Comparison of ENCODE assay signal across 5 cellular contexts in the genomic region with DNA sequence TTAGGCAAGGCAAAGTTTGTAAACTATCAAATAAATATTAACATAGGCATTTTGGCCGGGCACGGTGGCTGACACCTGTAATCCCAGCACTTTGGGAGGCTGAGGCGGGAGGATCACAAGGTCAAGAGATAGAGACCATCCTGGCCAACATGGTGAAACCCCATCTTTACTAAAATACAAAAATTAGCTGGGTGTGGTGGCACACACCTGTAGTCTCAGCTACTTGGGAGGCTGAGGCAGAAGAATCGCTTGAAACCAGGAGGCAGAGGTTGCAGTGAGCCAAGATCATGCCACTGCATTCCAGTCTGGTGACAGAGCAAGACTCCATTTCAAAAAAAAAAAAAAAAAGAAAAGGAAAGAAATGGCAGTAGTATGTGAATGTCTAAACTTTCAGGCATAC. TPM values are rescaled to one million over a fixed set of nuclear protein-coding genes. Genes with fewer than 3 reads are reported as not detected.
DNase-seq lines count a peak whose midpoint lies in the region; ATAC-seq, FAIRE-seq and TF ChIP-seq lines count a peak whose summit lies in the region.
"Not testable (repeated sequence)": the region's sequence is repeated elsewhere in the genome, so short reads cannot be mapped to it uniquely, and the experiment has no call there.

No MANE protein-coding gene starts in this region.

- intact Hi-C loops in HepG2 (cut with micrococcal nuclease; ENCODE audit: unreplicated experiment) = not testable (repeated sequence)

- peak overlapping the region; percentile 49 for H3K27ac Mint-ChIP-seq in chondrocyte (ENCODE audit: unreplicated experiment)

- H3K79me2 ChIP-seq in HepG2 (ENCODE audit: insufficient read depth, low read length) = peaks cover 95% of the 10 kb centered on the region

- not testable (repeated sequence) for H3K4me2 ChIP-seq in HepG2 (ENCODE audit: low read depth, low read length)

- TF ChIP-seq CTCF in chondrocyte (IDR thresholded peaks at IDR 0.05); HepG2 (CRISPR knock-in tag; IDR thresholded peaks at IDR 0.05): not testable (repeated sequence)

- TF ChIP-seq POLR2A in HepG2 (IDR thresholded peaks at IDR 0.05; ENCODE audit: insufficient read depth in 1 of 2, low read depth in 2 of 2, low read length in 2 of 2) = not testable (repeated sequence)

- not testable (repeated sequence) for H3K4me3 Mint-ChIP-seq in chondrocyte (ENCODE audit: unreplicated experiment)

- BruUV-seq in HepG2 (replicated peaks; lab: Mats Ljungman, UMichigan) = not testable (repeated sequence)

- not testable (repeated sequence) for TF ChIP-seq RAD21 in HepG2 (CRISPR knock-in tag; IDR thresholded peaks at IDR 0.05)

- H3K4me3 ChIP-seq in HepG2 (replicated peaks in 1 of 3; ENCODE audit: insufficient read depth in 1 of 3, low read depth in 2 of 3, low read length in 3 of 3) = not testable (repeated sequence)

- peak; percentile 33 for DNase-seq in EH (ENCODE audit: low read depth)
- peak; percentile 20 for DNase-seq in ELR (ENCODE audit: low read depth)
- DNase-seq in HT1080 (ENCODE audit: low read depth) = peak; percentile 37
- not testable (repeated sequence) for DNase-seq in chondrocyte (ENCODE audit: low spot score); HepG2 (ENCODE audit: low spot score)

- in situ Hi-C loops in HepG2 (cut with HindIII; ENCODE audit: extremely low pct_ligation_motif_present, low pct_unique_long_range_greater_than_20kb) = not testable (repeated sequence)

- TF ChIP-seq EP300 in HepG2 (IDR thresholded peaks at IDR 0.05; ENCODE audit: low read depth in 2 of 2, low read length in 2 of 2); HepG2 (CRISPR knock-in tag; IDR thresholded peaks at IDR 0.05; ENCODE audit: borderline replicate concordance): not testable (repeated sequence)

- H2AFZ ChIP-seq in HepG2 (ENCODE audit: low read length) = not testable (repeated sequence)

- H3K9me3 ChIP-seq in HepG2 (ENCODE audit: low read length) = not testable (repeated sequence)

- H3K36me3 Mint-ChIP-seq in chondrocyte (ENCODE audit: low read depth) = not testable (repeated sequence)

- not testable (repeated sequence) for H3K9me3 Mint-ChIP-seq in chondrocyte (ENCODE audit: low read depth)

- FAIRE-seq in HepG2 (lab: Jason Lieb, UNC) = not testable (repeated sequence)

- H3K27me3 ChIP-seq in HepG2 (ENCODE audit: control insufficient read depth in 1 of 2, insufficient read depth in 2 of 2, low read length in 2 of 2) = not testable (repeated sequence)

- WGBS in HepG2 (ENCODE audit: low lambda C conversion rate) = 99% methylated on average over 4 of the region's 4 CpGs

- not testable (repeated sequence) for H3K27me3 Mint-ChIP-seq in chondrocyte (ENCODE audit: low read depth)

- H3K36me3 ChIP-seq in HepG2 (replicated peaks in 1 of 2; ENCODE audit: control insufficient read depth in 1 of 2, insufficient read depth in 2 of 2, low read length in 2 of 2) = not testable (repeated sequence)

- not testable (repeated sequence) for H3K27ac ChIP-seq in HepG2 (ENCODE audit: extremely low read length, insufficient read depth, low read length)

- CTCF ChIA-PET in HepG2 (lab: Yijun Ruan, JAX; ENCODE audit: low intra/inter-chr PET ratio, low total read pairs) = not testable (repeated sequence)

- POLR2A ChIA-PET in HepG2 (lab: Yijun Ruan, JAX) = interaction anchor here (1.4 kb wide), 1 partner anchor 44 kb away, joined by 4 read pairs; a partner anchor contains a TSS

- H4K20me1 ChIP-seq in HepG2 (ENCODE audit: insufficient read depth, low read length) = peaks cover 53% of the 10 kb centered on the region

- not testable (repeated sequence) for ATAC-seq in HepG2

- H3K4me1 Mint-ChIP-seq in chondrocyte (ENCODE audit: low read depth) = peaks cover 48% of the 10 kb centered on the region

- not testable (repeated sequence) for H3K9ac ChIP-seq in HepG2 (ENCODE audit: insufficient read depth, low read depth, low read length)

- peaks cover 98% of the 10 kb centered on the region for H3K4me1 ChIP-seq in HepG2 (ENCODE audit: insufficient read depth, low read length)

TF ChIP-seq in HepG2, 621 proteins besides CTCF, POLR2A, EP300 and RAD21:
- TF ChIP-seq ZNF460 (CRISPR knock-in tag; IDR thresholded peaks at IDR 0.05; ENCODE audit: borderline replicate concordance) (peak; percentile 85), POGZ (CRISPR knock-in tag; IDR thresholded peaks at IDR 0.05) (peak; percentile 39; the same call in 1 of the 2 replicates), FOSL2 (CRISPR knock-in tag; IDR thresholded peaks at IDR 0.05) (peak; percentile 21; the same call in 1 of the 2 replicates)
- TF ChIP-seq, protein P1, sequence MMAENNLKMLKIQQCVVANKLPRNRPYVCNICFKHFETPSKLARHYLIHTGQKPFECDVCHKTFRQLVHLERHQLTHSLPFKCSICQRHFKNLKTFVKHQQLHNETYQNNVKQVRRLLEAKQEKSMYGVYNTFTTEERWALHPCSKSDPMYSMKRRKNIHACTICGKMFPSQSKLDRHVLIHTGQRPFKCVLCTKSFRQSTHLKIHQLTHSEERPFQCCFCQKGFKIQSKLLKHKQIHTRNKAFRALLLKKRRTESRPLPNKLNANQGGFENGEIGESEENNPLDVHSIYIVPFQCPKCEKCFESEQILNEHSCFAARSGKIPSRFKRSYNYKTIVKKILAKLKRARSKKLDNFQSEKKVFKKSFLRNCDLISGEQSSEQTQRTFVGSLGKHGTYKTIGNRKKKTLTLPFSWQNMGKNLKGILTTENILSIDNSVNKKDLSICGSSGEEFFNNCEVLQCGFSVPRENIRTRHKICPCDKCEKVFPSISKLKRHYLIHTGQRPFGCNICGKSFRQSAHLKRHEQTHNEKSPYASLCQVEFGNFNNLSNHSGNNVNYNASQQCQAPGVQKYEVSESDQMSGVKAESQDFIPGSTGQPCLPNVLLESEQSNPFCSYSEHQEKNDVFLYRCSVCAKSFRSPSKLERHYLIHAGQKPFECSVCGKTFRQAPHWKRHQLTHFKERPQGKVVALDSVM (CRISPR knock-in tag; IDR thresholded peaks at IDR 0.05) = peak; percentile 26; the same call in 1 of the 2 replicates
TF ChIP-seq in HepG2: peak in this region for 4; not testable (repeated sequence) for 617.

RNA-seq across cellular contexts. Expression of a gene that starts 43.9 kb away (rescaled TPM):
- 153 and 223 TPM in 2 replicates for total RNA-seq in HT1080 (2014; rRNA removed; shearing (Covaris generic))
- polyA plus RNA-seq in HT1080 (2015; cell fraction: cytosol; rRNA removed) = 31.6 and 40.6 TPM in 2 replicates
- 60.1 and 71.0 TPM in 2 replicates for polyA plus RNA-seq in HT1080 (2015; cell fraction: nucleus; rRNA removed)
- total RNA-seq in chondrocyte = 127 to 157 TPM (median 137 TPM) in 3 replicates
- 36.1 and 37.4 TPM in 2 replicates for total RNA-seq in HepG2 (2016; rRNA removed; fragmentation: Illumina TruSeq; extraction: Trizol)
- 11.2 and 13.0 TPM in 2 replicates for total RNA-seq in HepG2 (2016; cell fraction: cytosol; rRNA removed; fragmentation: Illumina TruSeq; extraction: Trizol; ENCODE audit: low read depth)
- total RNA-seq in HepG2 (2016; cell fraction: insoluble cytoplasmic fraction; rRNA removed; fragmentation: Illumina TruSeq; extraction: Trizol) = 37.3 and 40.1 TPM in 2 replicates
- total RNA-seq in HepG2 (2016; cell fraction: membrane; rRNA removed; fragmentation: Illumina TruSeq; extraction: Trizol) = 14.1 and 16.8 TPM in 2 replicates
- total RNA-seq in HepG2 (2016; cell fraction: nucleus; rRNA removed; fragmentation: Illumina TruSeq; extraction: Trizol) = 46.8 and 49.1 TPM in 2 replicates
- polyA plus RNA-seq in HepG2 (2011; rRNA removed) = 23.1 and 29.1 TPM in 2 replicates
- polyA plus RNA-seq in HepG2 (2011; cell fraction: cytosol; rRNA removed) = 7.1 and 8.4 TPM in 2 replicates
- 36.4 and 41.9 TPM in 2 replicates for polyA plus RNA-seq in HepG2 (2011; cell fraction: nucleus; rRNA removed)
- 58.2 and 68.4 TPM in 2 replicates for polyA plus RNA-seq in HepG2 (2012)
- 6.8 and 7.8 TPM in 2 replicates for polyA plus RNA-seq in HepG2 (2016; cell fraction: cytosol; fragmentation: Illumina TruSeq; extraction: Trizol; ENCODE audit: low read depth)
- polyA plus RNA-seq in HepG2 (2016; cell fraction: insoluble cytoplasmic fraction; fragmentation: Illumina TruSeq; extraction: Trizol; ENCODE audit: low read depth) = 33.4 and 33.7 TPM in 2 replicates
- 11.0 and 13.3 TPM in 2 replicates for polyA plus RNA-seq in HepG2 (2016; cell fraction: membrane; fragmentation: Illumina TruSeq; extraction: Trizol; ENCODE audit: low read depth)
- 75.9 and 78.0 TPM in 2 replicates for polyA plus RNA-seq in HepG2 (2016; cell fraction: nucleus; fragmentation: Illumina TruSeq; extraction: Trizol; ENCODE audit: insufficient read depth, low read depth)
- 13.7 and 19.1 TPM in 2 replicates for polyA minus RNA-seq in HepG2 (2011; rRNA and poly(A)+ RNA removed; ENCODE audit: low replicate concordance)
- polyA minus RNA-seq in HepG2 (2011; cell fraction: cytosol; rRNA and poly(A)+ RNA removed) = 17.4 and 18.3 TPM in 2 replicates
- polyA minus RNA-seq in HepG2 (2011; cell fraction: nucleus; rRNA and poly(A)+ RNA removed) = 162 and 198 TPM in 2 replicates
